ENCODE assay signal across 1 cellular context in the genomic region with DNA sequence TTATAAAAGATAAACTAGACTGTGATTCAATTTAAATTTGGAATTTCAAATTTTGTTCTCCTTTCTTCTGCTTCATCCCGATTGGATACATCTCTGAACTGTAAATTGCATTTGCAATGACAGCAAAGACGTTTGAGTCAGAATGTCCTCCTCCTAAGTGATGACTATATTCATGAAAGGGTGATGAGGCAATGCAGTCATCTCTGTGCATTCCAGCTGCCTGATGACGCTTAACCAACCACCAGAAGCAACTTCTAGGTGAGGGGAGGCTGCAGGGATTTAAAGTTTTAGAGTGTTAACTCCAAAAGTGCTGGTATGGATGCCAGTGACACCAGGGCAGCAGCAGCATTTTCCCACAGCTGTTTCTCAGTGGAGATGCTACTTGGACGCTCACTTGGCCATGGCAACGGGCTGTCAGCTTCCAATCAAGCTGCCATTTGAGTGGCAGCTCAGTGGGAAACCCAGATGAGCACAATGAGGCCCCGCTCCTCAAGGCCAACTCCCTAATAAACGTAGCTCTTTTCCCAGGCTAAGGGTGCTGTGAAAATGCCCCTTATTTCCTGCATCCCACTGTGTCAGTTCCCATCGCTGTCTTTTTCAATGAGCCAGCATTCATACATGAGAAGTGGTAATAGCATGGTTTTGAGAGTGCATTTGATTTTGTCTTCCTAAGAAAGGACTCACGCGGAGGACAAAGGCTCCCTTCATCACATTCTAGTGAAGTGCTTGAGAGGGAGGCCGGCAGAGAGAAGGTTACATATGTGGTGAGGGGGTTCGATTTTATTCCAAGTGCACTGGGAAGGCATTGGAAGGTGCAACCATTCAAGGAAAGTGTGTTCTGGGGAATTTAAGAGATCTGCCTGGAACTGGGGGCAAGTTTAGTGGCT.
TF ChIP-seq lines count a peak whose summit lies in the region.

No MANE protein-coding gene starts in this region.

TF ChIP-seq in H1, 55 proteins besides CTCF, POLR2A, EP300 and RAD21:
- TF ChIP-seq BRCA1 (IDR thresholded peaks at IDR 0.05; ENCODE audit: low read depth, low read length), result no peak
- TF ChIP-seq CEBPB (IDR thresholded peaks at IDR 0.05; ENCODE audit: low read depth, low read length), result no peak
- no peak for TF ChIP-seq HDAC6 (IDR thresholded peaks at IDR 0.05; ENCODE audit: low read depth, low read length)
- no peak for TF ChIP-seq SIN3A (conservative IDR thresholded peaks at IDR 0.05 in 1 of 2, IDR thresholded peaks at IDR 0.05 in 1 of 2; ENCODE audit: low read depth in 1 of 2, low read length in 2 of 2)
- no peak for TF ChIP-seq GABPA (IDR thresholded peaks at IDR 0.05; ENCODE audit: borderline replicate concordance, insufficient read depth, low read length)
- TF ChIP-seq, protein P1, sequence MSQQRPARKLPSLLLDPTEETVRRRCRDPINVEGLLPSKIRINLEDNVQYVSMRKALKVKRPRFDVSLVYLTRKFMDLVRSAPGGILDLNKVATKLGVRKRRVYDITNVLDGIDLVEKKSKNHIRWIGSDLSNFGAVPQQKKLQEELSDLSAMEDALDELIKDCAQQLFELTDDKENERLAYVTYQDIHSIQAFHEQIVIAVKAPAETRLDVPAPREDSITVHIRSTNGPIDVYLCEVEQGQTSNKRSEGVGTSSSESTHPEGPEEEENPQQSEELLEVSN (IDR thresholded peaks at IDR 0.05), result no peak
